Comparison of ENCODE assay signal across 9 cellular contexts in genomic region chr17:35170968-35171771, GRCh38. TPM values are rescaled to one million over a fixed set of nuclear protein-coding genes. Genes with fewer than 3 reads are reported as not detected.
DNase-seq lines count a peak whose midpoint lies in the region; ATAC-seq, FAIRE-seq and TF ChIP-seq lines count a peak whose summit lies in the region.
"Had no signal": no experiment of that assay in that cellular context is flagged by ENCODE, and none has a peak within 500 bp of the region (broad histone marks: within the 10 kb centered on the region; RNA-seq: fewer than 3 reads in every experiment).

No MANE protein-coding gene starts in this region.

- no peaks in the 10 kb centered on the region for H3K27me3 Mint-ChIP-seq in activated naive CD4-positive, alpha-beta T cell treated with anti-CD3 and anti-CD28 coated beads for 36 hours (ENCODE audit: low read depth)

- no peak overlapping the region for H2AFZ ChIP-seq in keratinocyte (ENCODE audit: control insufficient read depth, low read length)

- no peaks in the 10 kb centered on the region for H3K36me3 Mint-ChIP-seq in activated naive CD4-positive, alpha-beta T cell treated with anti-CD3 and anti-CD28 coated beads for 36 hours (ENCODE audit: low read depth)

- H3K4me3 ChIP-seq in AG10803 (ENCODE audit: low read length) (no peak overlapping the region), keratinocyte (ENCODE audit: control insufficient read depth in 2 of 3, extremely low read depth in 1 of 3, insufficient read depth in 2 of 3, low read depth in 1 of 3, low read length in 3 of 3) (no peak overlapping the region)

- H3K4me1 Mint-ChIP-seq in activated naive CD4-positive, alpha-beta T cell treated with anti-CD3 and anti-CD28 coated beads for 36 hours (ENCODE audit: low read depth): peaks cover 33% of the 10 kb centered on the region

- H3K4me2 ChIP-seq in keratinocyte (ENCODE audit: control insufficient read depth, extremely low read depth, insufficient read depth, low read depth, low read length): no peak overlapping the region

- intact Hi-C loops in activated naive CD4-positive, alpha-beta T cell treated with anti-CD3 and anti-CD28 coated beads for 36 hours (cut with micrococcal nuclease): loop anchor here (1.0 to 10.0 kb wide), 4 partner anchors 362 to 634 kb away; partner anchors contain the start of gene TAF15

- H3K9me3 Mint-ChIP-seq in activated naive CD4-positive, alpha-beta T cell treated with anti-CD3 and anti-CD28 coated beads for 36 hours: no peaks in the 10 kb centered on the region

- no peaks in the 10 kb centered on the region for H3K9me3 ChIP-seq in keratinocyte (ENCODE audit: control insufficient read depth, low read depth, low read length)

- no peak for ATAC-seq in GM21825 (IDR thresholded peaks at IDR 0.05; ENCODE audit: unreplicated experiment)

- no peaks in the 10 kb centered on the region for H3K9me1 ChIP-seq in keratinocyte (ENCODE audit: control insufficient read depth, extremely low read depth, insufficient read depth, low read length)

- TF ChIP-seq CTCF in AG10803 (conservative IDR thresholded peaks at IDR 0.05; ENCODE audit: low read length): peak; percentile 51
- peak in 2 of 3 experiments; percentile 6 to 39 for TF ChIP-seq CTCF in keratinocyte (optimal IDR thresholded peaks at IDR 0.05 in 1 of 3, IDR thresholded peaks at IDR 0.05 in 1 of 3, conservative IDR thresholded peaks at IDR 0.05 in 1 of 3; ENCODE audit: extremely low read depth in 1 of 3, insufficient read depth in 2 of 3, low read length in 3 of 3)

- H3K4me3 Mint-ChIP-seq in activated naive CD4-positive, alpha-beta T cell treated with anti-CD3 and anti-CD28 coated beads for 36 hours: no peak overlapping the region

- peak overlapping the region; percentile 61 for H3K27ac Mint-ChIP-seq in activated naive CD4-positive, alpha-beta T cell treated with anti-CD3 and anti-CD28 coated beads for 36 hours

- H3K27ac ChIP-seq in keratinocyte (ENCODE audit: control insufficient read depth, insufficient read depth, low read length): no peak overlapping the region

- H3K36me3 ChIP-seq in keratinocyte (ENCODE audit: control insufficient read depth in 2 of 2, extremely low read depth in 1 of 2, insufficient read depth in 2 of 2, low read length in 2 of 2): no peaks in the 10 kb centered on the region

- H3K4me1 ChIP-seq in keratinocyte (ENCODE audit: control insufficient read depth, extremely low read depth, insufficient read depth, low read length): peaks cover 15% of the 10 kb centered on the region

- H3K9ac ChIP-seq in keratinocyte (ENCODE audit: control insufficient read depth, extremely low read depth, insufficient read depth, low read length): no peak overlapping the region

- FAIRE-seq in keratinocyte (lab: Jason Lieb, UNC): peak; percentile 34

- peaks cover 4% of the 10 kb centered on the region for H3K27me3 ChIP-seq in keratinocyte (ENCODE audit: control insufficient read depth, extremely low read depth, insufficient read depth, low read length)

- no peaks in the 10 kb centered on the region for H3K79me2 ChIP-seq in keratinocyte (ENCODE audit: control insufficient read depth, insufficient read depth, low read length)

- dilution Hi-C loops in keratinocyte (cut with MboI; ENCODE audit: extremely low pct_ligation_motif_present, low sequenced_read_pairs): no loop called here

- H4K20me1 ChIP-seq in keratinocyte (ENCODE audit: control insufficient read depth, extremely low read depth, insufficient read depth, low read length): no peaks in the 10 kb centered on the region

- peak; percentile 14 for DNase-seq in AG10803 (ENCODE audit: low read depth)
- DNase-seq in HPDE6-E6E7 (ENCODE audit: extremely low spot score): peak; percentile 49
- no peak for DNase-seq in activated naive CD4-positive, alpha-beta T cell treated with anti-CD3 and anti-CD28 coated beads for 36 hours
- no peak for DNase-seq in keratinocyte (ENCODE audit: low read depth, low spot score)
- DNase-seq in GF-D8 (lab: John Stamatoyannopoulos, UW): no peak
- DNase-seq in T1000 (lab: John Stamatoyannopoulos, UW): no peak
- DNase-seq in activated effector memory CD4-positive, alpha-beta T cell treated with anti-CD3 and anti-CD28 coated beads, Interleukin-2, amount 50 U/mL, for 16 hours: no peak

- CTCF ChIA-PET in activated naive CD4-positive, alpha-beta T cell treated with anti-CD3 and anti-CD28 coated beads for 36 hours (lab: Charles Lee): interaction anchor here (0.5 to 1.4 kb wide), 5 partner anchors 61 to 368 kb away, joined by 3 to 5 read pairs (median 4); no protein-coding TSS in a partner anchor

RNA-seq across cellular contexts. Expression of gene SLC35G3, which starts 23.0 kb away (rescaled TPM):
- total RNA-seq in activated naive CD4-positive, alpha-beta T cell treated with anti-CD3 and anti-CD28 coated beads for 36 hours: not detected
- not detected in 3 replicates for polyA plus RNA-seq in keratinocyte
- polyA plus RNA-seq in keratinocyte (2011; ENCODE audit: low read depth): not detected
- not detected in 2 replicates for polyA plus RNA-seq in keratinocyte (2011; cell fraction: cytosol; rRNA removed)
- not detected in 2 replicates for polyA plus RNA-seq in keratinocyte (2011; cell fraction: nucleus; rRNA removed)
- not detected in 2 replicates for polyA plus RNA-seq in keratinocyte (2012; ENCODE audit: low replicate concordance)
- polyA minus RNA-seq in keratinocyte: not detected in 3 replicates
- not detected for polyA minus RNA-seq in keratinocyte (2011; cell fraction: cytosol; rRNA and poly(A)+ RNA removed)
- not detected in 2 replicates for polyA minus RNA-seq in keratinocyte (2011; cell fraction: nucleus; rRNA and poly(A)+ RNA removed)
- polyA plus RNA-seq: esophagus had no signal

RNA-seq across cellular contexts. Expression of gene UNC45B, which starts 23.6 kb away (rescaled TPM):
- under 1 TPM; 0.05 to 0.15 TPM for total RNA-seq in activated naive CD4-positive, alpha-beta T cell treated with anti-CD3 and anti-CD28 coated beads for 36 hours
- 0.03 to 0.04 TPM in 2 of 3 replicates, not detected in the other for polyA plus RNA-seq in keratinocyte
- 0.10 TPM for polyA plus RNA-seq in keratinocyte (2011; ENCODE audit: low read depth)
- 0.02 and 0.03 TPM in 2 replicates for polyA plus RNA-seq in keratinocyte (2011; cell fraction: cytosol; rRNA removed)
- 0.11 and 0.15 TPM in 2 replicates for polyA plus RNA-seq in keratinocyte (2011; cell fraction: nucleus; rRNA removed)
- polyA plus RNA-seq in keratinocyte (2012; ENCODE audit: low replicate concordance): 0.04 TPM in 1 of 2 replicates, not detected in the other
- polyA minus RNA-seq in keratinocyte: 0.06 to 0.30 TPM in 2 of 3 replicates, not detected in the other
- polyA minus RNA-seq in keratinocyte (2011; cell fraction: cytosol; rRNA and poly(A)+ RNA removed): not detected
- not detected in 2 replicates for polyA minus RNA-seq in keratinocyte (2011; cell fraction: nucleus; rRNA and poly(A)+ RNA removed)

RNA-seq across cellular contexts. Expression of gene NLE1, which starts 29.1 kb away (rescaled TPM):
- total RNA-seq in activated naive CD4-positive, alpha-beta T cell treated with anti-CD3 and anti-CD28 coated beads for 36 hours: 10 to 100 TPM; 33.0 to 35.2 TPM
- polyA plus RNA-seq in keratinocyte: 13.5 to 18.6 TPM (median 16.0 TPM) in 3 replicates
- 3.7 TPM for polyA plus RNA-seq in keratinocyte (2011; ENCODE audit: low read depth)
- polyA plus RNA-seq in keratinocyte (2011; cell fraction: cytosol; rRNA removed): 11.1 and 15.0 TPM in 2 replicates
- 16.8 and 17.2 TPM in 2 replicates for polyA plus RNA-seq in keratinocyte (2011; cell fraction: nucleus; rRNA removed)
- polyA plus RNA-seq in keratinocyte (2012; ENCODE audit: low replicate concordance): 9.8 and 19.7 TPM in 2 replicates
- polyA minus RNA-seq in keratinocyte: 15.4 to 28.5 TPM (median 18.9 TPM) in 3 replicates
- polyA minus RNA-seq in keratinocyte (2011; cell fraction: cytosol; rRNA and poly(A)+ RNA removed): 35.7 TPM
- 7.5 and 12.3 TPM in 2 replicates for polyA minus RNA-seq in keratinocyte (2011; cell fraction: nucleus; rRNA and poly(A)+ RNA removed)

RNA-seq across cellular contexts. Expression of gene FNDC8, which starts 49.8 kb away (rescaled TPM):
- total RNA-seq in activated naive CD4-positive, alpha-beta T cell treated with anti-CD3 and anti-CD28 coated beads for 36 hours: not detected
- not detected in 3 replicates for polyA plus RNA-seq in keratinocyte
- not detected for polyA plus RNA-seq in keratinocyte (2011; ENCODE audit: low read depth)
- polyA plus RNA-seq in keratinocyte (2011; cell fraction: cytosol; rRNA removed): not detected in 2 replicates
- polyA plus RNA-seq in keratinocyte (2011; cell fraction: nucleus; rRNA removed): not detected in 2 replicates
- polyA plus RNA-seq in keratinocyte (2012; ENCODE audit: low replicate concordance): 0.11 TPM in 1 of 2 replicates, not detected in the other
- polyA minus RNA-seq in keratinocyte: not detected in 3 replicates
- not detected for polyA minus RNA-seq in keratinocyte (2011; cell fraction: cytosol; rRNA and poly(A)+ RNA removed)
- not detected in 2 replicates for polyA minus RNA-seq in keratinocyte (2011; cell fraction: nucleus; rRNA and poly(A)+ RNA removed)

RNA-seq across cellular contexts. Expression of gene RAD51D, which starts 51.5 kb away (rescaled TPM):
- total RNA-seq in activated naive CD4-positive, alpha-beta T cell treated with anti-CD3 and anti-CD28 coated beads for 36 hours: 10 to 100 TPM; 31.5 to 33.0 TPM
- polyA plus RNA-seq in keratinocyte: 2.7 to 8.2 TPM (median 4.9 TPM) in 3 replicates
- 0.51 TPM for polyA plus RNA-seq in keratinocyte (2011; ENCODE audit: low read depth)
- 2.4 and 2.6 TPM in 2 replicates for polyA plus RNA-seq in keratinocyte (2011; cell fraction: cytosol; rRNA removed)
- 4.4 and 5.6 TPM in 2 replicates for polyA plus RNA-seq in keratinocyte (2011; cell fraction: nucleus; rRNA removed)
- polyA plus RNA-seq in keratinocyte (2012; ENCODE audit: low replicate concordance): 0.86 and 5.6 TPM in 2 replicates
- 3.8 to 4.9 TPM (median 4.4 TPM) in 3 replicates for polyA minus RNA-seq in keratinocyte
- polyA minus RNA-seq in keratinocyte (2011; cell fraction: cytosol; rRNA and poly(A)+ RNA removed): 3.8 TPM
- polyA minus RNA-seq in keratinocyte (2011; cell fraction: nucleus; rRNA and poly(A)+ RNA removed): 2.1 and 3.2 TPM in 2 replicates

Comparison
In these comparisons a context has a peak if more than half of its experiments do, and no peak if none do; other contexts are left out.
1. DNase-seq: peak in AG10803 (single experiment) and HPDE6-E6E7 (single experiment); none in activated naive CD4-positive, alpha-beta T cell treated with anti-CD3 and anti-CD28 coated beads for 36 hours (single experiment), keratinocyte (single experiment), GF-D8 (single experiment), T1000 (single experiment) and activated effector memory CD4-positive, alpha-beta T cell treated with anti-CD3 and anti-CD28 coated beads, Interleukin-2, amount 50 U/mL, for 16 hours (single experiment).